8 cellular contexts compared by ENCODE assay signal in genomic region chr12:124518051-124518932, GRCh38. TPM values are rescaled to one million over a fixed set of nuclear protein-coding genes. Genes with fewer than 3 reads are reported as not detected.
DNase-seq lines count a peak whose midpoint lies in the region; ATAC-seq, FAIRE-seq and TF ChIP-seq lines count a peak whose summit lies in the region.

No MANE protein-coding gene starts in this region.

- H3K4me1 ChIP-seq in ascending aorta (peaks cover 39 to 71% of the 10 kb centered on the region in 2 donors), heart right ventricle (peaks cover 43 to 99% (median 86%) of the 10 kb centered on the region in 9 donors), prostate gland (replicated peaks) (peaks cover 33% of the 10 kb centered on the region)

- no peaks in the 10 kb centered on the region for H3K9me3 Mint-ChIP-seq in effector memory CD8-positive, alpha-beta T cell

- peak; percentile 67 to 86 (median 78) for ATAC-seq in heart right ventricle
- no peak for ATAC-seq in effector memory CD8-positive, alpha-beta T cell (replicated peaks)
- no peak for ATAC-seq in HG02938 (IDR thresholded peaks at IDR 0.05; ENCODE audit: unreplicated experiment)

- H3K4me1 Mint-ChIP-seq in effector memory CD8-positive, alpha-beta T cell (ENCODE audit: low read depth in 2 of 2), result peaks cover 14 to 20% of the 10 kb centered on the region in 2 donors

- H3K36me3 ChIP-seq in ascending aorta (no peaks in the 10 kb centered on the region), heart right ventricle (peaks cover 0 to 27% (median 0%) of the 10 kb centered on the region in 9 donors), prostate gland (no peaks in the 10 kb centered on the region)

- DNase-seq in ELR (ENCODE audit: low read depth) (peak; percentile 94), NCI-H2171 (lab: John Stamatoyannopoulos, UW) (peak; percentile 84), ascending aorta (ENCODE audit: low spot score in 2 of 2) (peak; percentile 94 to 100), heart right ventricle (peak; percentile 98 to 99), prostate gland (ENCODE audit: low spot score) (peak; percentile 99), GM12891 (ENCODE audit: insufficient read length, low spot score) (no peak)
- DNase-seq in effector memory CD8-positive, alpha-beta T cell, result no peak

- no peaks in the 10 kb centered on the region for H3K27me3 Mint-ChIP-seq in effector memory CD8-positive, alpha-beta T cell

- H3K4me3 ChIP-seq in ascending aorta, result peak overlapping the region; percentile 54 to 67
- peak overlapping the region in 9 of 10 donors; percentile 41 to 68 (median 61) for H3K4me3 ChIP-seq in heart right ventricle
- peak overlapping the region; percentile 42 to 47 for H3K4me3 ChIP-seq in prostate gland

- H3K27ac Mint-ChIP-seq in effector memory CD8-positive, alpha-beta T cell, result peak overlapping the region in 1 of 2 donors; percentile 55

- FAIRE-seq in GM12891 (lab: Jason Lieb, UNC), result no peak

- peak overlapping the region; percentile 91 to 97 for H3K27ac ChIP-seq in ascending aorta
- H3K27ac ChIP-seq in heart right ventricle, result peak overlapping the region; percentile 82 to 100 (median 97)
- H3K27ac ChIP-seq in prostate gland, result peak overlapping the region; percentile 90 to 94

- no peak for TF ChIP-seq POLR2A in prostate gland (IDR thresholded peaks at IDR 0.05)
- TF ChIP-seq POLR2A in GM12891 (IDR thresholded peaks at IDR 0.05; ENCODE audit: low read depth, low read length), result no peak

- intact Hi-C loops in ascending aorta (cut with DNase I) (loop anchor here (2.0 to 5.0 kb wide), 3 partner anchors 103 to 249 kb away; no protein-coding TSS in a partner anchor), heart right ventricle (cut with DNase I) (loop anchor here in 8 of 10 donors (2.0 to 10.0 kb wide), 13 partner anchors 34 to 249 kb away; partner anchors contain the start of gene NCOR2 (in 7 of the 8)), prostate gland (cut with DNase I) (loop anchor here (5.0 to 10.0 kb wide), 2 partner anchors 49 to 227 kb away; partner anchors contain the start of gene NCOR2)

- no peaks in the 10 kb centered on the region for H3K36me3 Mint-ChIP-seq in effector memory CD8-positive, alpha-beta T cell (ENCODE audit: insufficient read depth)

- no peak overlapping the region for H3K4me3 Mint-ChIP-seq in effector memory CD8-positive, alpha-beta T cell

- 2 to 3% methylated on average over 51 of the region's 51 CpGs for WGBS in heart right ventricle, 2 donors
- WGBS in prostate gland, result 4% methylated on average over 49 of the region's 51 CpGs

- H3K27me3 ChIP-seq in ascending aorta, result no peaks in the 10 kb centered on the region
- H3K27me3 ChIP-seq in heart right ventricle, result no peaks in the 10 kb centered on the region
- H3K27me3 ChIP-seq in prostate gland (replicated peaks; ENCODE audit: insufficient read depth), result no peaks in the 10 kb centered on the region

- TF ChIP-seq CTCF in ascending aorta (IDR thresholded peaks at IDR 0.05), result no peak
- no peak for TF ChIP-seq CTCF in heart right ventricle (IDR thresholded peaks at IDR 0.05)
- TF ChIP-seq CTCF in prostate gland (IDR thresholded peaks at IDR 0.05), result no peak

- H3K9me3 ChIP-seq in ascending aorta (no peaks in the 10 kb centered on the region), heart right ventricle (no peaks in the 10 kb centered on the region), prostate gland (no peaks in the 10 kb centered on the region)

TF ChIP-seq in GM12891, 5 proteins besides CTCF, POLR2A, EP300 and RAD21:
- TF ChIP-seq TAF1 (IDR thresholded peaks at IDR 0.05; ENCODE audit: low read depth, low read length), result no peak
TF ChIP-seq in GM12891: peak in this region for 0.

RNA-seq across cellular contexts. Expression of gene NCOR2, which starts 49.1 kb away (rescaled TPM):
- total RNA-seq in ascending aorta, result 134 TPM
- 100 to 1,000 TPM; 118 to 200 (median 136) TPM for total RNA-seq in heart right ventricle
- polyA plus RNA-seq in heart right ventricle, result 10 to 100 TPM; 46.9 to 74.0 TPM
- 100 to 1,000 TPM; 184 to 306 TPM for total RNA-seq in prostate gland
- 66.2 TPM for polyA plus RNA-seq in GM12891 (2012; ENCODE audit: low read depth, missing spikeins)

Comparison
In these comparisons a context has a peak if more than half of its experiments do, and no peak if none do; other contexts are left out.
1. DNase-seq: peak in ELR (single experiment), NCI-H2171 (single experiment), ascending aorta (2 of 2), heart right ventricle (2 of 2) and prostate gland (single experiment); none in effector memory CD8-positive, alpha-beta T cell (0 of 3) and GM12891 (single experiment).
2. ATAC-seq: peak in heart right ventricle (8 of 8); none in effector memory CD8-positive, alpha-beta T cell (single experiment) and HG02938 (single experiment).
3. Peak in every context shown above with its lines, with median percentiles within 50 percentile points of each other: H3K27ac ChIP-seq and H3K4me3 ChIP-seq.